ENCODE assay signal across 34 cellular contexts in the genomic region with DNA sequence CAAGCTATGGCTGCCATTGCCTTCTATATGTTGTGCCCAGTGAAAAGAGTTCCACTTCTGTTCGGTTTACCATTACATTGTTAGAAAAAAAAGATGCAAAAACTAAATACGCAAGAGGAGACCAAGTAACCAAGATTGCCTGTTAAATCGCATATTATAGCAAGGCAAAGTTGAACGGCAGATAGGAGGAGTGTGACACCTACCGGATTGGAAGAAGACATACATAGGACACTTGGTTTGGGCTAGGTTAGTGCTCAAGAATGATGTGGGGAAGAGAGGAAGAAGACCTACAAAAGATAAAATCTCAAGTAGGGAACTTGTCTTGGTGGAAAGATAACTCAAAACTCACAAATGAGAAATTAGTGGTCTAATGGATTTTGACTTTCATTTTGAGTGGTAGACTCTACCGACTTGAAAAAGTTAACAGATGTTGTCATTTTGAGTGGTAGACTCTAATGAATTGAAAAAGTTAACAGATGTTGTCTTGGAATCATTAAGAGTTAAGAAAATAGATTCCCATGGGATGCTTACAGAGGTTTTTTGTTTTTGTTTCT.
DNase-seq lines count a peak whose midpoint lies in the region; ATAC-seq, FAIRE-seq and TF ChIP-seq lines count a peak whose summit lies in the region.
"Had no signal": no experiment of that assay in that cellular context is flagged by ENCODE, and none has a peak within 500 bp of the region (broad histone marks: within the 10 kb centered on the region; RNA-seq: fewer than 3 reads in every experiment).

No MANE protein-coding gene starts in this region.

- TF ChIP-seq EP300 in H1 (IDR thresholded peaks at IDR 0.05; ENCODE audit: borderline replicate concordance in 1 of 2, low read depth in 2 of 2, low read length in 2 of 2), result no peak

- H3K4ac ChIP-seq in H1 (replicated peaks; ENCODE audit: insufficient read length, low read depth, low read length), result no peak overlapping the region

- peaks cover 30% of the 10 kb centered on the region for H3K4me1 ChIP-seq in Karpas-422 (ENCODE audit: low read length)
- no peaks in the 10 kb centered on the region for H3K4me1 ChIP-seq in PC-9 (replicated peaks; ENCODE audit: insufficient read depth)
- H3K4me1 ChIP-seq in H1 (replicated peaks in 1 of 4; ENCODE audit: control insufficient read depth in 3 of 4, insufficient read depth in 4 of 4, low read length in 3 of 4), result no peaks in the 10 kb centered on the region
- H3K4me1 ChIP-seq: prostate gland, sigmoid colon, upper lobe of right lung had no signal

- no peak for FAIRE-seq in H1 (lab: Jason Lieb, UNC)
- FAIRE-seq: colon, G401.6, HTR-8/SVneo, keratinocyte, TTC549 had no signal

- H2BK5ac ChIP-seq in H1 (ENCODE audit: low read depth, low read length), result no peak overlapping the region

- no peaks in the 10 kb centered on the region for H3K79me2 ChIP-seq in Karpas-422 (ENCODE audit: low read length)
- no peaks in the 10 kb centered on the region for H3K79me2 ChIP-seq in PC-9 (ENCODE audit: low read depth)
- H3K79me2 ChIP-seq in H1 (ENCODE audit: control insufficient read depth in 1 of 2, insufficient read depth in 2 of 2, low read length in 2 of 2), result no peaks in the 10 kb centered on the region

- H3K18ac ChIP-seq in H1 (ENCODE audit: extremely low read depth, low read length), result no peak overlapping the region

- no peaks in the 10 kb centered on the region for H3K79me1 ChIP-seq in H1 (ENCODE audit: low read depth, low read length)

- no peak overlapping the region for H4K5ac ChIP-seq in H1 (ENCODE audit: insufficient read length, low read depth, low read length)

- intact Hi-C loops in PC-9 (cut with micrococcal nuclease; ENCODE audit: unreplicated experiment), result no loop called here

- WGBS in H1 (ENCODE audit: extremely low coverage in 1 of 2, insufficient coverage in 1 of 2, insufficient read length in 1 of 2, insufficient replicate concordance in 2 of 2, low coverage in 1 of 2, low lambda C conversion rate in 2 of 2, missing lambda C conversion rate in 1 of 2), 2 experiments, result 87% methylated on average over 6 of the region's 6 CpGs; no CpG with 5 or more reads in 1 of the 2 experiments

- H2BK20ac ChIP-seq in H1 (ENCODE audit: low read length), result no peak overlapping the region

- TF ChIP-seq RAD21 in H1 (IDR thresholded peaks at IDR 0.05 in 1 of 2, conservative IDR thresholded peaks at IDR 0.05 in 1 of 2; ENCODE audit: low read depth in 2 of 2, low read length in 2 of 2), result peak; percentile 1 to 26; a peak in 1 of 4 replicates

- no peaks in the 10 kb centered on the region; the same call in 1 of the 2 replicates for H3K23me2 ChIP-seq in H1 (ENCODE audit: low read depth, low read length)

- no peak overlapping the region for H3K14ac ChIP-seq in H1 (ENCODE audit: insufficient read length)

- POLR2A ChIA-PET in PC-9 (lab: Charles Lee; ENCODE audit: unreplicated experiment) (no interaction called here), H1 (lab: Charles Lee; ENCODE audit: partially characterized antibody) (no interaction called here)

- no peak overlapping the region for H2AFZ ChIP-seq in Karpas-422 (ENCODE audit: low read length)
- no peak overlapping the region for H2AFZ ChIP-seq in PC-9
- no peak overlapping the region for H2AFZ ChIP-seq in H1 (ENCODE audit: low read length)

- H2BK15ac ChIP-seq in H1 (ENCODE audit: low read length), result no peak overlapping the region

- no peak overlapping the region for H2BK12ac ChIP-seq in H1 (ENCODE audit: low read depth, low read length)

- H3K9ac ChIP-seq in Karpas-422 (ENCODE audit: low read length), result no peak overlapping the region
- H3K9ac ChIP-seq in H1 (replicated peaks in 1 of 4; ENCODE audit: extremely low read depth in 1 of 4, low read depth in 3 of 4, low read length in 3 of 4), result no peak overlapping the region

- H3F3A ChIP-seq in PC-9 (ENCODE audit: insufficient read depth, low read depth), result no peaks in the 10 kb centered on the region

- DNase-seq in DMS53 (lab: John Stamatoyannopoulos, UW), result peak; percentile 11
- no peak for DNase-seq in DMS53 treated with DMSO at 0.1 percent for 48 hours (lab: John Stamatoyannopoulos, UW; ENCODE audit: unreplicated experiment)
- peak; percentile 68 for DNase-seq in Karpas-422
- DNase-seq in PC-9, result no peak
- no peak for DNase-seq in H1 (ENCODE audit: low read depth in 1 of 2, low spot score in 2 of 2)
- no peak for DNase-seq in activated T-cell treated with anti-CD3 and anti-CD28 coated beads, Interleukin-2, amount 50 U/mL, for 48 hours
- DNase-seq in GM13976 (ENCODE audit: low spot score), result no peak
- DNase-seq: 8988T; activated CD4-positive, alpha-beta memory T cell treated with anti-CD3 and anti-CD28 coated beads for 36 hours; CD4-positive, alpha-beta T cell; effector CD8-positive, alpha-beta T cell; HCEC 1CT; head of caudate nucleus; midbrain; MV-4-11; naive thymus-derived CD8-positive, alpha-beta T cell; NCI-H1694 treated with DMSO at 0.1 percent for 48 hours; NCI-H345; nucleus accumbens; SIG-M5; sigmoid colon; stimulated activated CD4-positive, alpha-beta T cell treated with anti-CD3 and anti-CD28 coated beads, Interleukin-4, amount 100 ng/mL, for 4 hours; upper lobe of right lung had no signal

- H3K56ac ChIP-seq in H1 (replicated peaks; ENCODE audit: insufficient read length, low read depth, low read length), result no peak overlapping the region

- H3K9me2 ChIP-seq in Karpas-422 (replicated peaks; ENCODE audit: insufficient read depth, low read length) (no peaks in the 10 kb centered on the region), PC-9 (ENCODE audit: insufficient read depth) (no peaks in the 10 kb centered on the region)

- ATAC-seq in HG03342 (IDR thresholded peaks at IDR 0.05; ENCODE audit: unreplicated experiment), result no peak
- ATAC-seq: activated CD4-positive, CD25-positive, alpha-beta regulatory T cell treated with anti-CD3 and anti-CD28 coated beads, Interleukin-2, amount 50 U/mL, for 24 hours; activated naive CD4-positive, alpha-beta T cell treated with anti-CD3 and anti-CD28 coated beads, Interleukin-2, amount 50 U/mL, for 72 hours; naive thymus-derived CD8-positive, alpha-beta T cell; stimulated activated memory B cell treated with anti-CD40 and anti-IgM and Interleukin-4, amounts not matched to agents 10 μg/mL and 1 μg/mL and 100 μg/mL, for 72 hours had no signal

- CTCF ChIA-PET in PC-9 (lab: Charles Lee) (no interaction called here), H1 (lab: Charles Lee; ENCODE audit: partially characterized antibody) (interaction anchor here (0.8 kb wide), 1 partner anchor 96 kb away, joined by 4 read pairs; no protein-coding TSS in a partner anchor)

- H3K4me3 ChIP-seq in Karpas-422 (ENCODE audit: low read length) (no peak overlapping the region), PC-9 (no peak overlapping the region), H1 (ENCODE audit: extremely low read depth in 1 of 4, insufficient read depth in 2 of 4, low read depth in 3 of 4, low read length in 4 of 4) (no peak overlapping the region)
- H3K4me3 ChIP-seq: prostate gland, sigmoid colon, upper lobe of right lung had no signal

- H4K8ac ChIP-seq in H1 (ENCODE audit: extremely low read depth, insufficient read depth, low read length), result no peak overlapping the region

- no peak overlapping the region for H2AK5ac ChIP-seq in H1 (ENCODE audit: low read depth, low read length)

- no peak overlapping the region for H3K27ac ChIP-seq in Karpas-422 (ENCODE audit: low read length)
- H3K27ac ChIP-seq in PC-9, result no peak overlapping the region
- no peak overlapping the region for H3K27ac ChIP-seq in H1 (ENCODE audit: low read depth, low read length)
- H3K27ac ChIP-seq: epithelial cell of prostate, prostate gland, sigmoid colon, upper lobe of right lung had no signal

- in situ Hi-C loops in GM13976 (cut with MboI; ENCODE audit: low sequenced_read_pairs, unreplicated experiment), result no loop called here

- H3K27me3 ChIP-seq in Karpas-422 (ENCODE audit: low read length) (no peaks in the 10 kb centered on the region), PC-9 (ENCODE audit: insufficient read depth, low read depth) (no peaks in the 10 kb centered on the region; the same call in 1 of the 2 replicates), H1 (replicated peaks in 1 of 4; ENCODE audit: control insufficient read depth in 3 of 4, extremely low read depth in 1 of 4, insufficient read depth in 3 of 4, low read length in 3 of 4) (no peaks in the 10 kb centered on the region)
- H3K27me3 ChIP-seq: sigmoid colon, upper lobe of right lung had no signal

- 0 out of 2 replicates have a peak, but pooled peaks have one; percentile 21 for TF ChIP-seq CTCF in PC-9 (conservative IDR thresholded peaks at IDR 0.05)
- TF ChIP-seq CTCF in H1 (IDR thresholded peaks at IDR 0.05; ENCODE audit: control extremely low read depth in 1 of 3, insufficient read depth in 1 of 3, low read depth in 1 of 3, low read length in 3 of 3), result no peak
- TF ChIP-seq CTCF in GM13976 (IDR thresholded peaks at IDR 0.05; ENCODE audit: borderline replicate concordance, control extremely low read depth, extremely low read depth, insufficient read depth, missing control alignments), result no peak

- no TSS peak for BruUV-seq in PC-9 (replicated peaks; lab: Mats Ljungman, UMichigan)

- no peak overlapping the region for H4K91ac ChIP-seq in H1 (replicated peaks; ENCODE audit: insufficient read length, low read length)

- no peak overlapping the region for H3K4me2 ChIP-seq in Karpas-422 (ENCODE audit: low read depth, low read length, poor library complexity, severe bottlenecking)
- H3K4me2 ChIP-seq in PC-9, result no peak overlapping the region
- no peak overlapping the region for H3K4me2 ChIP-seq in H1 (ENCODE audit: insufficient read depth in 1 of 2, low read depth in 2 of 2, low read length in 2 of 2)

- no peaks in the 10 kb centered on the region for H3K36me3 ChIP-seq in Karpas-422 (ENCODE audit: insufficient read depth, low read length)
- no peaks in the 10 kb centered on the region for H3K36me3 ChIP-seq in PC-9 (ENCODE audit: low read depth)
- H3K36me3 ChIP-seq in H1 (ENCODE audit: control insufficient read depth in 2 of 4, insufficient read depth in 4 of 4, low read length in 3 of 4), result no peaks in the 10 kb centered on the region
- H3K36me3 ChIP-seq: prostate gland, sigmoid colon, upper lobe of right lung had no signal

- H2BK120ac ChIP-seq in H1 (replicated peaks; ENCODE audit: low read depth, low read length), result no peak overlapping the region

- no peak for TF ChIP-seq POLR2A in H1 (IDR thresholded peaks at IDR 0.05; ENCODE audit: control extremely low read depth in 1 of 2, low read depth in 2 of 2, low read length in 2 of 2)

- no peak overlapping the region for H3K23ac ChIP-seq in H1 (ENCODE audit: insufficient read length)

- H3K9me3 ChIP-seq in Karpas-422 (ENCODE audit: low read length) (no peaks in the 10 kb centered on the region), PC-9 (ENCODE audit: insufficient read depth, low read depth) (no peaks in the 10 kb centered on the region), H1 (ENCODE audit: insufficient read depth in 2 of 2, low read depth in 1 of 2, low read length in 1 of 2) (no peaks in the 10 kb centered on the region)
- H3K9me3 ChIP-seq: prostate gland, sigmoid colon, upper lobe of right lung had no signal

- H4K20me1 ChIP-seq in Karpas-422 (ENCODE audit: insufficient read depth, low read depth, low read length) (no peaks in the 10 kb centered on the region), PC-9 (ENCODE audit: insufficient read depth) (no peaks in the 10 kb centered on the region), H1 (replicated peaks in 1 of 2; ENCODE audit: control insufficient read depth in 1 of 2, insufficient read depth in 2 of 2, low read length in 2 of 2) (no peaks in the 10 kb centered on the region)

TF ChIP-seq in H1, 55 proteins besides CTCF, POLR2A, EP300 and RAD21 (continues in another document):
- TF ChIP-seq SP4 (IDR thresholded peaks at IDR 0.05; ENCODE audit: low read length), result no peak

Comparison
In these comparisons a context has a peak if more than half of its experiments do, and no peak if none do; other contexts are left out.
1. DNase-seq: peak in DMS53 (single experiment) and Karpas-422 (single experiment); none in DMS53 treated with DMSO at 0.1 percent for 48 hours (single experiment), PC-9 (0 of 2), H1 (0 of 2), activated T-cell treated with anti-CD3 and anti-CD28 coated beads, Interleukin-2, amount 50 U/mL, for 48 hours (0 of 2) and GM13976 (single experiment).